18 cellular contexts compared by ENCODE assay signal in the genomic region with DNA sequence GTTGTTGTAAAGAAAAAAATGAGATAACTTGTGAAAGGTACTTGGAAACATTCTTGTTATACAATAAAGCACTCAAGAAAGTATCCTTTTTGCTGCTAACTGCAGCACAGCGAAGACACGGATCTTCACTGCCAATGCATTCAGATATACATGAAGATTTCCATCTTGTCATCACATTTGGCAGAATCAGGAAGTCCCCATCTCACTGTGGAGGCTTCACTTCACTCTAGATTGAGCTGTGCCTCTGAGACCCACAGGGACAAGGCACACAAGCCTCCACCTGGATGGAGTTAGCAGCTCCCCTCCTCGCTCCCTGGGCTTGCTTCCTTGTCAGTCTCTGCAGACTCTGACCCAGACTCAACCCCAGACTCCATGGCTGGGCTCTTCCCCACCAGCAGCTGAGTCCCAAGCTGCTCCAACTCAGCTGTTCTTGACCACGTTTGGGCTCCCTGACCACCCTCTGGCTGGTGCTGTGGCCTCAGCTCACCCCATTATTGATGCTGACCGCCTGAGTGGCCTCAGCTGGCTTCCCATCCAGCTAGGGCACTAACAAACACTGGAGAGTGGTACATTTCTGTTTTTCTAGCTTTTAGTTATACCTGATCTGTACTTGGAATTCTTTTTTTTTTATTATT. TPM values are rescaled to one million over a fixed set of nuclear protein-coding genes. Genes with fewer than 3 reads are reported as not detected.
DNase-seq lines count a peak whose midpoint lies in the region; ATAC-seq and TF ChIP-seq lines count a peak whose summit lies in the region.
"Had no signal": no experiment of that assay in that cellular context is flagged by ENCODE, and none has a peak within 500 bp of the region (broad histone marks: within the 10 kb centered on the region; RNA-seq: fewer than 3 reads in every experiment).

No MANE protein-coding gene starts in this region.

- H3K9me3 ChIP-seq in right atrium auricular region (no peaks in the 10 kb centered on the region), right cardiac atrium (ENCODE audit: control insufficient read depth, low read length) (no peaks in the 10 kb centered on the region), endodermal cell (ENCODE audit: control insufficient read depth, low read length) (no peaks in the 10 kb centered on the region), PC-9 (ENCODE audit: insufficient read depth, low read depth) (no peaks in the 10 kb centered on the region), stomach (no peaks in the 10 kb centered on the region)

- no peak overlapping the region for H3K4me3 ChIP-seq in right atrium auricular region
- no peak overlapping the region for H3K4me3 ChIP-seq in right cardiac atrium (ENCODE audit: low read length)
- H3K4me3 ChIP-seq in endodermal cell (ENCODE audit: low read length) = no peak overlapping the region
- H3K4me3 ChIP-seq in PC-9 = no peak overlapping the region
- H3K4me3 ChIP-seq in stomach = no peak overlapping the region
- H3K4me3 ChIP-seq: SK-N-MC had no signal

- no peak overlapping the region for H3K4me2 ChIP-seq in PC-9

- no peaks in the 10 kb centered on the region for H3K36me3 Mint-ChIP-seq in endodermal cell (ENCODE audit: low read depth)

- peaks cover 0 to 15% of the 10 kb centered on the region in 2 donors for H3K4me1 ChIP-seq in right atrium auricular region
- peaks cover 12% of the 10 kb centered on the region for H3K4me1 ChIP-seq in right cardiac atrium (ENCODE audit: control insufficient read depth, insufficient read depth, low read length)
- no peaks in the 10 kb centered on the region for H3K4me1 ChIP-seq in endodermal cell (ENCODE audit: control insufficient read depth, insufficient read depth, low read length)
- peaks cover 31% of the 10 kb centered on the region for H3K4me1 ChIP-seq in PC-9 (replicated peaks; ENCODE audit: insufficient read depth)
- peaks cover 15 to 31% (median 17%) of the 10 kb centered on the region in 4 donors for H3K4me1 ChIP-seq in stomach

- H3K36me3 ChIP-seq in right atrium auricular region = no peaks in the 10 kb centered on the region
- H3K36me3 ChIP-seq in endodermal cell (ENCODE audit: control insufficient read depth, insufficient read depth, low read length) = no peaks in the 10 kb centered on the region
- H3K36me3 ChIP-seq in PC-9 (ENCODE audit: low read depth) = no peaks in the 10 kb centered on the region
- no peaks in the 10 kb centered on the region for H3K36me3 ChIP-seq in stomach

- peaks cover 21% of the 10 kb centered on the region for H3K27me3 Mint-ChIP-seq in endodermal cell (ENCODE audit: insufficient read depth)

- H3K9me3 Mint-ChIP-seq in endodermal cell = no peaks in the 10 kb centered on the region

- H3K4me1 Mint-ChIP-seq in endodermal cell = peaks cover 2% of the 10 kb centered on the region

- H3K27ac ChIP-seq in right atrium auricular region = no peak overlapping the region
- H3K27ac ChIP-seq in right cardiac atrium (ENCODE audit: low read length) = no peak overlapping the region
- no peak overlapping the region for H3K27ac ChIP-seq in endodermal cell (ENCODE audit: low read depth, low read length)
- no peak overlapping the region for H3K27ac ChIP-seq in PC-9
- no peak overlapping the region for H3K27ac ChIP-seq in stomach
- H3K27ac ChIP-seq: SK-N-MC had no signal

- POLR2A ChIA-PET in PC-9 (lab: Charles Lee; ENCODE audit: unreplicated experiment) = no interaction called here

- H3K27ac Mint-ChIP-seq in endodermal cell = no peak overlapping the region

- H2AFZ ChIP-seq in PC-9 = no peak overlapping the region

- intact Hi-C loops in right cardiac atrium (cut with DNase I) = loop anchor here in 1 of 4 donors (10.0 kb wide), 1 partner anchor 65 kb away; no protein-coding TSS in a partner anchor
- intact Hi-C loops in PC-9 (cut with micrococcal nuclease; ENCODE audit: unreplicated experiment) = no loop called here
- intact Hi-C loops in stomach (cut with DNase I; ENCODE audit: low total_unique reads) = no loop called here

- BruUV-seq in PC-9 (replicated peaks; lab: Mats Ljungman, UMichigan) = no TSS peak

- no peak for TF ChIP-seq POLR2A in stomach (IDR thresholded peaks at IDR 0.05)

- no peak for TF ChIP-seq EP300 in stomach (IDR thresholded peaks at IDR 0.05)

- H3K79me2 ChIP-seq in PC-9 (ENCODE audit: low read depth) = no peaks in the 10 kb centered on the region

- CTCF ChIA-PET in PC-9 (lab: Charles Lee) = no interaction called here

- no peak overlapping the region for H3K9ac ChIP-seq in endodermal cell (ENCODE audit: extremely low read depth, low read length, poor library complexity, severe bottlenecking)

- H3K4me3 Mint-ChIP-seq in endodermal cell = no peak overlapping the region
- H3K4me3 Mint-ChIP-seq: CD14-positive monocyte had no signal

- 68% methylated on average over 5 of the region's 5 CpGs for WGBS in right cardiac atrium
- 74 to 88% methylated on average over 2 to 5 of the region's 5 CpGs for WGBS in endodermal cell (ENCODE audit: insufficient coverage in 1 of 2, insufficient read length in 1 of 2), 2 experiments
- WGBS in stomach, 5 donors = 65 to 89% (median 72%) methylated on average over 5 of the region's 5 CpGs

- H3F3A ChIP-seq in PC-9 (ENCODE audit: insufficient read depth, low read depth) = peaks cover 21% of the 10 kb centered on the region

- H3K27me3 ChIP-seq in right atrium auricular region = no peaks in the 10 kb centered on the region
- H3K27me3 ChIP-seq in right cardiac atrium (ENCODE audit: control insufficient read depth, insufficient read depth) = no peaks in the 10 kb centered on the region
- H3K27me3 ChIP-seq in endodermal cell (ENCODE audit: control insufficient read depth, insufficient read depth, low read length, poor library complexity, severe bottlenecking) = no peaks in the 10 kb centered on the region
- no peaks in the 10 kb centered on the region for H3K27me3 ChIP-seq in PC-9 (ENCODE audit: insufficient read depth, low read depth)
- no peaks in the 10 kb centered on the region for H3K27me3 ChIP-seq in stomach

- DNase-seq in right atrium auricular region (ENCODE audit: low spot score) = peak; percentile 54
- DNase-seq in right cardiac atrium = no peak
- peak; percentile 56 for DNase-seq in RPMI8226
- peak; percentile 35 for DNase-seq in endodermal cell
- no peak for DNase-seq in omental fat pad (ENCODE audit: low spot score)
- no peak for DNase-seq in PC-9
- DNase-seq in activated naive CD4-positive, alpha-beta T cell treated with Interleukin-2 at 50 U/mL for 16 hours = no peak
- DNase-seq in stomach = no peak
- DNase-seq: COR-L47, GF-D8, MV-4-11, NCI-H1417 treated with DMSO at 0.1 percent for 48 hours, NCI-H1930, NCI-H2171 treated with DMSO at 0.1 percent for 48 hours, NCI-H748 treated with DMSO at 0.1 percent for 48 hours had no signal

- no peaks in the 10 kb centered on the region for H4K20me1 ChIP-seq in PC-9 (ENCODE audit: insufficient read depth)

- no peaks in the 10 kb centered on the region for H3K9me2 ChIP-seq in PC-9 (ENCODE audit: insufficient read depth)

- TF ChIP-seq CTCF in right atrium auricular region (IDR thresholded peaks at IDR 0.05) = no peak
- no peak for TF ChIP-seq CTCF in endodermal cell (conservative IDR thresholded peaks at IDR 0.05)
- no peak for TF ChIP-seq CTCF in omental fat pad (IDR thresholded peaks at IDR 0.05)
- no peak for TF ChIP-seq CTCF in PC-9 (conservative IDR thresholded peaks at IDR 0.05)
- TF ChIP-seq CTCF in stomach (IDR thresholded peaks at IDR 0.05) = no peak

- ATAC-seq in right cardiac atrium (no peak), omental fat pad (ENCODE audit: low FRiP score) (no peak)
- ATAC-seq: Right ventricle myocardium inferior had no signal

RNA-seq across cellular contexts. Expression of a gene that starts 45.4 kb away (rescaled TPM):
- total RNA-seq in right atrium auricular region = 10 to 100 TPM; 20.8 to 37.8 TPM
- 10 to 100 TPM; 29.2 to 40.5 (median 30.5) TPM for total RNA-seq in right cardiac atrium
- polyA plus RNA-seq in right cardiac atrium = 9.9 TPM
- total RNA-seq in endodermal cell = 1 to 10 TPM; 7.8 to 9.6 TPM
- polyA plus RNA-seq in endodermal cell (2013, experiment 1 of 2) = 36.7 TPM
- 35.6 TPM for polyA plus RNA-seq in endodermal cell (2013, experiment 2 of 2)
- 10 to 100 TPM; 30.9 to 58.1 (median 49.9) TPM for total RNA-seq in omental fat pad
- 99.5 and 109 TPM in 2 replicates for total RNA-seq in PC-9 (2021)
- total RNA-seq in stomach = 100 to 1,000 TPM in 1 of 5 donors, 10 to 100 TPM in 4; 22.8 to 103 (median 48.1) TPM
- 10 to 100 TPM in 2 of 3 donors, 1 to 10 TPM in 1; 6.8 to 18.2 (median 10.7) TPM for polyA plus RNA-seq in stomach

Comparison
In these comparisons a context has a peak if more than half of its experiments do, and no peak if none do; other contexts are left out.
1. DNase-seq: peak in right atrium auricular region (single experiment), RPMI8226 (single experiment) and endodermal cell (single experiment); none in right cardiac atrium (0 of 3), omental fat pad (single experiment), PC-9 (0 of 2), activated naive CD4-positive, alpha-beta T cell treated with Interleukin-2 at 50 U/mL for 16 hours (single experiment) and stomach (single experiment).